31 cellular contexts compared by ENCODE assay signal in genomic region chr6:47392251-47392650, GRCh38.
"Had no signal": no experiment of that assay in that cellular context is flagged by ENCODE, and none has a peak within 500 bp of the region (broad histone marks: within the 10 kb centered on the region; RNA-seq: fewer than 3 reads in every experiment).

No MANE protein-coding gene starts in this region.

- ATAC-seq: activated CD4-positive, alpha-beta T cell treated with anti-CD3 and anti-CD28 coated beads for 36 hours; activated CD4-positive, CD25-positive, alpha-beta regulatory T cell treated with anti-CD3 and anti-CD28 coated beads, Interleukin-2, amount 50 U/mL, for 24 hours; activated CD8-positive, alpha-beta T cell treated with anti-CD3 and anti-CD28 coated beads, Interleukin-2, amount 10 ng/mL, durations not matched to agents 7 days and 5 days; activated naive CD4-positive, alpha-beta T cell treated with anti-CD3 and anti-CD28 coated beads, Interleukin-2, amount 50 U/mL, for 72 hours had no signal

- H3K36me3 Mint-ChIP-seq: brain had no signal

- H3K4me3 ChIP-seq: adrenal gland, PC-9 had no signal

- H3K36me3 ChIP-seq: adrenal gland had no signal

- H3K9me3 ChIP-seq: adrenal gland had no signal

- H3K4me1 Mint-ChIP-seq: activated CD4-positive, alpha-beta T cell treated with anti-CD3 and anti-CD28 coated beads for 36 hours; activated CD4-positive, alpha-beta T cell treated with anti-CD3 and anti-CD28 coated beads, Interleukin-2, amount 10 ng/mL, durations not matched to agents 7 days and 5 days had no signal

- FAIRE-seq: bronchial epithelial cell, TTC549 had no signal

- H3K27me3 Mint-ChIP-seq: brain had no signal

- DNase-seq: activated CD4-positive, alpha-beta T cell treated with anti-CD3 and anti-CD28 coated beads for 36 hours; activated CD4-positive, alpha-beta T cell treated with anti-CD3 and anti-CD28 coated beads, Interleukin-2, amount 10 ng/mL, durations not matched to agents 7 days and 5 days; activated CD4-positive, alpha-beta T cell treated with anti-CD3 and anti-CD28 coated beads, Interleukin-2, amount 50 U/mL, for 48 hours; activated CD8-positive, alpha-beta T cell treated with anti-CD3 and anti-CD28 coated beads, Interleukin-2, amount 10 ng/mL, durations not matched to agents 7 days and 5 days; activated gamma-delta T cell treated with Interleukin-2 at 50 U/mL for 16 hours; activated naive CD4-positive, alpha-beta T cell treated with anti-CD3 and anti-CD28 coated beads for 36 hours; activated T-cell treated with anti-CD3 and anti-CD28 coated beads, Interleukin-2, amount 50 U/mL, for 24 hours; adrenal gland; anterior cingulate cortex; caudate nucleus; cerebellar nuclear complex; MM.1S; MV-4-11; NCI-H1092; NCI-H1436 treated with DMSO at 0.1 percent for 48 hours; NCI-H1694 treated with DMSO at 0.1 percent for 48 hours; NCI-H2029; NCI-H2171; NCI-H510A; NCI-H526; NCI-H748 treated with DMSO at 0.1 percent for 48 hours; NK-92 treated with Interleukin-12 subunit alpha and Interleukin-12 subunit beta, amount 100 ng/mL, for 24 hours; PC-9; Right ventricle myocardium superior had no signal

- H3K27ac ChIP-seq: adrenal gland, PC-9 had no signal

- H3K4me1 ChIP-seq: adrenal gland had no signal

- H3K27ac Mint-ChIP-seq: activated CD4-positive, alpha-beta T cell treated with anti-CD3 and anti-CD28 coated beads for 36 hours; activated CD4-positive, alpha-beta T cell treated with anti-CD3 and anti-CD28 coated beads, Interleukin-2, amount 10 ng/mL, durations not matched to agents 7 days and 5 days; activated CD8-positive, alpha-beta T cell treated with anti-CD3 and anti-CD28 coated beads, Interleukin-2, amount 10 ng/mL, durations not matched to agents 7 days and 5 days; activated naive CD4-positive, alpha-beta T cell treated with anti-CD3 and anti-CD28 coated beads for 36 hours; activated naive CD4-positive, alpha-beta T cell treated with anti-CD3 and anti-CD28 coated beads, Interleukin-2, amount 50 U/mL, for 72 hours; activated T-cell treated with anti-CD3 and anti-CD28 coated beads, Interleukin-2, amount 50 U/mL, for 24 hours; activated T-helper 2 cell treated with anti-CD3 and anti-CD28 coated beads, Interferon-gamma antibody, Interleukin-2, Interleukin-4, amounts not matched to agents 10 μg/mL and 5 μg/mL and 100 μg/mL, durations not matched to agents 14 hours and 24 hours and 36 hours; brain; T-helper 2 cell treated with Interferon-gamma antibody and Interleukin-4, amounts not matched to agents 5 μg/mL and 100 μg/mL, for 36 hours had no signal

- H3K27me3 ChIP-seq: adrenal gland had no signal

- H3K4me3 Mint-ChIP-seq: activated CD4-positive, alpha-beta T cell treated with anti-CD3 and anti-CD28 coated beads for 36 hours; activated CD4-positive, alpha-beta T cell treated with anti-CD3 and anti-CD28 coated beads, Interleukin-2, amount 10 ng/mL, durations not matched to agents 7 days and 5 days; activated CD8-positive, alpha-beta T cell treated with anti-CD3 and anti-CD28 coated beads, Interleukin-2, amount 10 ng/mL, durations not matched to agents 7 days and 5 days; activated naive CD4-positive, alpha-beta T cell treated with anti-CD3 and anti-CD28 coated beads for 36 hours; activated T-cell treated with anti-CD3 and anti-CD28 coated beads, Interleukin-2, amount 50 U/mL, for 24 hours; brain; T-helper 2 cell treated with Interferon-gamma antibody and Interleukin-4, amounts not matched to agents 5 μg/mL and 100 μg/mL, for 36 hours had no signal
